Comparison of ENCODE assay signal across 1 cellular context in genomic region chr11:17389205-17389956, GRCh38.
TF ChIP-seq lines count a peak whose summit lies in the region.

No MANE protein-coding gene starts in this region.

TF ChIP-seq in HepG2, 621 proteins besides CTCF, POLR2A, EP300 and RAD21 (continued from another document and continues in another):
- TF ChIP-seq ZNF318 (CRISPR knock-in tag; IDR thresholded peaks at IDR 0.05) = 0 out of 2 replicates have a peak, but pooled peaks have one; percentile 9
- 0 out of 2 replicates have a peak, but pooled peaks have one; percentile 16 for TF ChIP-seq MIXL1 (CRISPR knock-in tag; IDR thresholded peaks at IDR 0.05)
- TF ChIP-seq ZNF709 (CRISPR knock-in tag; IDR thresholded peaks at IDR 0.05) = no peak
- peak; percentile 51; the same call in 1 of the 2 replicates for TF ChIP-seq ZGPAT (CRISPR knock-in tag; IDR thresholded peaks at IDR 0.05)
- no peak for TF ChIP-seq PRMT3 (CRISPR knock-in tag; IDR thresholded peaks at IDR 0.05; ENCODE audit: borderline replicate concordance, low read depth)
- no peak for TF ChIP-seq ZNF75D (CRISPR knock-in tag; IDR thresholded peaks at IDR 0.05; ENCODE audit: borderline replicate concordance)
- 0 out of 2 replicates have a peak, but pooled peaks have one; percentile 25 for TF ChIP-seq YEATS2 (CRISPR knock-in tag; IDR thresholded peaks at IDR 0.05; ENCODE audit: borderline replicate concordance)
- peak; percentile 38; the same call in 1 of the 2 replicates for TF ChIP-seq ZNF343 (CRISPR knock-in tag; IDR thresholded peaks at IDR 0.05)
- TF ChIP-seq HIC2 (CRISPR knock-in tag; IDR thresholded peaks at IDR 0.05; ENCODE audit: low read depth) = peak; percentile 17; the same call in 1 of the 2 replicates
- no peak for TF ChIP-seq IRX3 (CRISPR knock-in tag; IDR thresholded peaks at IDR 0.05; ENCODE audit: borderline replicate concordance, low read depth)
- no peak for TF ChIP-seq ELK4 (CRISPR knock-in tag; IDR thresholded peaks at IDR 0.05; ENCODE audit: borderline replicate concordance)
- peak; percentile 22; the same call in 1 of the 2 replicates for TF ChIP-seq IKZF5 (CRISPR knock-in tag; IDR thresholded peaks at IDR 0.05)
- 0 out of 2 replicates have a peak, but pooled peaks have one; percentile 29 for TF ChIP-seq ZIK1 (CRISPR knock-in tag; IDR thresholded peaks at IDR 0.05; ENCODE audit: borderline replicate concordance, low read depth)
- TF ChIP-seq UBTF (CRISPR knock-in tag; IDR thresholded peaks at IDR 0.05) = peak; percentile 42; the same call in 1 of the 2 replicates
- TF ChIP-seq ZFX (CRISPR knock-in tag; IDR thresholded peaks at IDR 0.05; ENCODE audit: low read depth) = peak; percentile 54
- peak; percentile 32; the same call in 1 of the 2 replicates for TF ChIP-seq MYC (CRISPR knock-in tag; IDR thresholded peaks at IDR 0.05; ENCODE audit: borderline replicate concordance)
- peak; percentile 89 for TF ChIP-seq MAZ (IDR thresholded peaks at IDR 0.05; ENCODE audit: borderline replicate concordance, low read depth, low read length)
- TF ChIP-seq MAZ (CRISPR knock-in tag; IDR thresholded peaks at IDR 0.05; ENCODE audit: low read depth) = peak; percentile 80; the same call in 1 of the 2 replicates
- TF ChIP-seq KLF16 (CRISPR knock-in tag; IDR thresholded peaks at IDR 0.05) = 0 out of 4 replicates have a peak, but pooled peaks of 1 of the 2 experiments have one; percentile 31
- peak; percentile 28; the same call in 1 of the 2 replicates for TF ChIP-seq PPARG (CRISPR knock-in tag; conservative IDR thresholded peaks at IDR 0.05)
- TF ChIP-seq ZBTB20 (CRISPR knock-in tag; IDR thresholded peaks at IDR 0.05; ENCODE audit: borderline replicate concordance, low read depth) = no peak
- TF ChIP-seq ZNF230 (CRISPR knock-in tag; IDR thresholded peaks at IDR 0.05) = peak; percentile 29; the same call in 1 of the 2 replicates
- TF ChIP-seq KAT8 (CRISPR knock-in tag; IDR thresholded peaks at IDR 0.05) = peak; percentile 50; the same call in 1 of the 2 replicates
- no peak for TF ChIP-seq SOX6 (IDR thresholded peaks at IDR 0.05)
- 0 out of 2 replicates have a peak, but pooled peaks have one; percentile 23 for TF ChIP-seq SOX6 (CRISPR knock-in tag; IDR thresholded peaks at IDR 0.05)
- peak; percentile 68 for TF ChIP-seq SP4 (CRISPR knock-in tag; IDR thresholded peaks at IDR 0.05)
- peak; percentile 99 for TF ChIP-seq PRDM15 (CRISPR knock-in tag; IDR thresholded peaks at IDR 0.05)
- 0 out of 2 replicates have a peak, but pooled peaks have one; percentile 21 for TF ChIP-seq ZBED4 (CRISPR knock-in tag; IDR thresholded peaks at IDR 0.05; ENCODE audit: borderline replicate concordance)
